Comparison of ENCODE assay signal across 2 cellular contexts in the genomic region with DNA sequence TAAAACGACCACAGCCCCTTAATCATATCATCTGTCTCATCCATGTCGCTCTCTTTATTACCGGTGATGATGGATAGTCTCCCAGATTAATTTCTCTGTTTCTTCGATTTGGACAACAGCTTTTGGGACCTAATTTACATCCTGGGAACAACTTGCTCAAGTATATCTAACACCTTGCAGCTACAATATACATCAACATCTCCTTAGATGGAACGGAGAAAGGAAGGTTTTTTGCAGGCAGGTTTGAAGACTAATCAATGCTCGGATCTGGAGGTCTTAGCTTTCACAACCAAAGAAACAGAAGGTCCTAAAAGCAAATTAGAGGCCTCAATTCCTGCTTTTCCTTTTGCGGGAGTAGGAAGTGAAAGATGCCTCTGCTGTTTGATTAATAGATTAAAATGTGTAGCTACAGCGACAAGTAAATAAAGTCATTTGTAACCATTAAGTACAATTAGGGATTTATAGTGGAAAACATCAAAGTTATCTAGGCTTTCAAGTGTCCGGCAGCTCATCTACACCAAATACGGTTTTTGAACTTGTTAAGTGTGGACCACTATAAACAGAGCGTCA.
TF ChIP-seq lines count a peak whose summit lies in the region.

No MANE protein-coding gene starts in this region.

TF ChIP-seq in H1, 55 proteins besides CTCF, POLR2A, EP300 and RAD21:
- TF ChIP-seq EZH2 (IDR thresholded peaks at IDR 0.05; ENCODE audit: low read depth, low read length, severe bottlenecking) (peak; percentile 51), HDAC2 (IDR thresholded peaks at IDR 0.05; ENCODE audit: borderline replicate concordance in 1 of 2, low read depth in 2 of 2, low read length in 2 of 2) (no peak), SUZ12 (IDR thresholded peaks at IDR 0.05; ENCODE audit: low read length) (peak; percentile 45; the same call in 1 of the 2 replicates)

TF ChIP-seq in neural cell, 6 proteins besides CTCF, POLR2A, EP300 and RAD21:
- no peak for TF ChIP-seq POLR2AphosphoS5 (IDR thresholded peaks at IDR 0.05)
- no peak for TF ChIP-seq REST (IDR thresholded peaks at IDR 0.05; ENCODE audit: borderline replicate concordance)
- no peak for TF ChIP-seq MXI1 (conservative IDR thresholded peaks at IDR 0.05; ENCODE audit: poor library complexity, severe bottlenecking)
- TF ChIP-seq TAF1 (IDR thresholded peaks at IDR 0.05; ENCODE audit: low read depth), result no peak
- TF ChIP-seq SMC3 (conservative IDR thresholded peaks at IDR 0.05; ENCODE audit: poor library complexity), result no peak
- no peak for TF ChIP-seq EZH2 (IDR thresholded peaks at IDR 0.05; ENCODE audit: borderline replicate concordance, insufficient read depth, low read length, poor library complexity, severe bottlenecking)
